34 cellular contexts compared by ENCODE assay signal in the genomic region with DNA sequence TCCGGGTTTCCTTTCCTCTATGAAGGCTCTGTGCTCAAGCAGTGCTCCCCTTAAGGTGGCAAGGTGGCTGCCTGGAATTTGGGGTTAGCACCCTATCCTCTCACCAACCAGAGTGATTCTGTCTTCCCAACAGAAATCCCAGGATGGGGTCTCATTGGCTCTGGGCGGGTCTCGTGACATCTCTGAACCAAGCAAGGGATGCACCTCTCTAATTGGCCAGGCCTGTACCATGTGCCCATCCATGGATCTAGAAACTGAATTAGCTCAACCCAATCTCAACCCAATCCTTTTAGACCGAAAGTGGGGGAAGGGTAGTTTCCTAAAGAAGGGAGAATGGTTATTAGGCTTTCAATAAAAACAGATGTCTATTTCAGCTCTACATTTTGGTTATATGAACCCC. TPM values are rescaled to one million over a fixed set of nuclear protein-coding genes. Genes with fewer than 3 reads are reported as not detected.
"Had no signal": no experiment of that assay in that cellular context is flagged by ENCODE, and none has a peak within 500 bp of the region (broad histone marks: within the 10 kb centered on the region; RNA-seq: fewer than 3 reads in every experiment).

No MANE protein-coding gene starts in this region.

- H3K4me1 ChIP-seq: SJCRH30 had no signal

- H3K4me2 ChIP-seq: PC-9 had no signal

- H3K27ac ChIP-seq: PC-9, RWPE1, SJCRH30, SK-N-MC had no signal

- H3K4me3 ChIP-seq: MG63, PC-9, SJCRH30, SK-N-MC had no signal

- FAIRE-seq: RCC 7860 had no signal

- H3K9me3 ChIP-seq: MG63, SJCRH30 had no signal

- ATAC-seq: Panc1, Right ventricle myocardium inferior, SK-N-SH treated with all-trans-retinoic acid at 6 μM for 48 hours, T-cell had no signal

- H3K36me3 ChIP-seq: MG63, SJCRH30 had no signal

- H3K27me3 ChIP-seq: MG63, SJCRH30 had no signal

- DNase-seq: Kasumi-1, MG63, NCI-H1048, NCI-H1092 treated with DMSO at 0.1 percent for 48 hours, NCI-H1105 treated with DMSO at 0.1 percent for 48 hours, NCI-H1417, NCI-H1436, NCI-H146, NCI-H1694, NCI-H187, NCI-H1930, NCI-H2029 treated with DMSO at 0.1 percent for 48 hours, NCI-H2081 treated with DMSO at 0.1 percent for 48 hours, NCI-H2107, NCI-H2171 treated with DMSO at 0.1 percent for 48 hours, NCI-H2227 treated with DMSO at 0.1 percent for 48 hours, NCI-H345, NCI-H446, NCI-H510A treated with DMSO at 0.1 percent for 48 hours, NCI-H524 treated with DMSO at 0.1 percent for 48 hours, NCI-H526 treated with DMSO at 0.1 percent for 48 hours, NCI-H774, PC-9, SHP77, SIG-M5, SJCRH30, T-cell had no signal

RNA-seq across cellular contexts. Expression of a gene that starts 17.6 kb away (rescaled TPM):
- total RNA-seq: OCI-LY7 had no signal
